20 cellular contexts compared by ENCODE assay signal in genomic region chr3:61806810-61807209, GRCh38.
"Had no signal": no experiment of that assay in that cellular context is flagged by ENCODE, and none has a peak within 500 bp of the region (broad histone marks: within the 10 kb centered on the region; RNA-seq: fewer than 3 reads in every experiment).

No MANE protein-coding gene starts in this region.

- H3K4me3 Mint-ChIP-seq: activated CD8-positive, alpha-beta T cell treated with anti-CD3 and anti-CD28 coated beads for 36 hours; activated naive CD8-positive, alpha-beta T cell treated with anti-CD3 and anti-CD28 coated beads for 36 hours; activated T-helper 17 cell treated with anti-CD3 and anti-CD28 coated beads, Interleukin-2, amount 50 U/mL, for 72 hours; brain; central memory CD8-positive, alpha-beta T cell; endodermal cell; stimulated activated memory B cell treated with anti-CD40 and anti-IgM and Interleukin-4, amounts not matched to agents 10 μg/mL and 1 μg/mL and 100 μg/mL, for 72 hours had no signal

- H3K27ac ChIP-seq: colonic mucosa, foreskin keratinocyte, left lung, psoas muscle had no signal

- H3K4me1 ChIP-seq: colonic mucosa, foreskin keratinocyte had no signal

- H3K27me3 Mint-ChIP-seq: activated T-helper 17 cell treated with anti-CD3 and anti-CD28 coated beads, Interleukin-2, amount 50 U/mL, for 72 hours; brain; central memory CD8-positive, alpha-beta T cell; stimulated activated memory B cell treated with anti-CD40 and anti-IgM and Interleukin-4, amounts not matched to agents 10 μg/mL and 1 μg/mL and 100 μg/mL, for 72 hours had no signal

- ATAC-seq: activated CD8-positive, alpha-beta T cell treated with anti-CD3 and anti-CD28 coated beads for 36 hours; activated T-helper 17 cell treated with anti-CD3 and anti-CD28 coated beads, Interleukin-2, amount 50 U/mL, for 72 hours; foreskin keratinocyte; left lung; psoas muscle; sciatic nerve; stimulated activated memory B cell treated with anti-CD40 and anti-IgM and Interleukin-4, amounts not matched to agents 10 μg/mL and 1 μg/mL and 100 μg/mL, for 72 hours had no signal

- H3K27me3 ChIP-seq: colonic mucosa, foreskin keratinocyte, left lung, transverse colon had no signal

- DNase-seq: activated CD4-positive, alpha-beta T cell treated with anti-CD3 and anti-CD28 coated beads for 48 hours; activated CD4-positive, CD25-positive, alpha-beta regulatory T cell; activated CD8-positive, alpha-beta T cell treated with anti-CD3 and anti-CD28 coated beads for 36 hours; activated naive CD4-positive, alpha-beta T cell; activated naive CD8-positive, alpha-beta T cell treated with anti-CD3 and anti-CD28 coated beads for 36 hours; activated T-cell treated with anti-CD3 and anti-CD28 coated beads, Interleukin-2, amount 50 U/mL, for 1 hour; colonic mucosa; endodermal cell; foreskin keratinocyte; kidney; left lung; psoas muscle; SK-N-SH; stimulated activated CD4-positive, alpha-beta T cell treated with anti-CD3 and anti-CD28 coated beads, Interleukin-4, amount 100 ng/mL, for 24 hours; transverse colon had no signal

- H3K27ac Mint-ChIP-seq: activated naive CD8-positive, alpha-beta T cell treated with anti-CD3 and anti-CD28 coated beads for 36 hours; activated T-helper 17 cell treated with anti-CD3 and anti-CD28 coated beads, Interleukin-2, amount 50 U/mL, for 72 hours; endodermal cell; stimulated activated memory B cell treated with anti-CD40 and anti-IgM and Interleukin-4, amounts not matched to agents 10 μg/mL and 1 μg/mL and 100 μg/mL, for 72 hours had no signal

- H3K9me3 Mint-ChIP-seq: activated CD8-positive, alpha-beta T cell treated with anti-CD3 and anti-CD28 coated beads for 36 hours; activated naive CD8-positive, alpha-beta T cell treated with anti-CD3 and anti-CD28 coated beads for 36 hours; activated T-helper 17 cell treated with anti-CD3 and anti-CD28 coated beads, Interleukin-2, amount 50 U/mL, for 72 hours; brain; central memory CD8-positive, alpha-beta T cell; endodermal cell; stimulated activated memory B cell treated with anti-CD40 and anti-IgM and Interleukin-4, amounts not matched to agents 10 μg/mL and 1 μg/mL and 100 μg/mL, for 72 hours had no signal

- H3K4me3 ChIP-seq: colonic mucosa, left lung, psoas muscle, transverse colon had no signal

- H3K4me1 Mint-ChIP-seq: activated naive CD8-positive, alpha-beta T cell treated with anti-CD3 and anti-CD28 coated beads for 36 hours; activated T-helper 17 cell treated with anti-CD3 and anti-CD28 coated beads, Interleukin-2, amount 50 U/mL, for 72 hours; central memory CD8-positive, alpha-beta T cell; stimulated activated memory B cell treated with anti-CD40 and anti-IgM and Interleukin-4, amounts not matched to agents 10 μg/mL and 1 μg/mL and 100 μg/mL, for 72 hours had no signal

- H3K9me3 ChIP-seq: colonic mucosa, left lung, psoas muscle, SK-N-SH, transverse colon had no signal

- H3K9ac ChIP-seq: SK-N-SH had no signal

- H3K36me3 Mint-ChIP-seq: activated naive CD8-positive, alpha-beta T cell treated with anti-CD3 and anti-CD28 coated beads for 36 hours; brain; stimulated activated memory B cell treated with anti-CD40 and anti-IgM and Interleukin-4, amounts not matched to agents 10 μg/mL and 1 μg/mL and 100 μg/mL, for 72 hours had no signal

- H3K36me3 ChIP-seq: colonic mucosa, left lung, transverse colon had no signal
